Comparison of ENCODE assay signal across 8 cellular contexts in genomic region chr20:62938105-62938888, GRCh38. TPM values are rescaled to one million over a fixed set of nuclear protein-coding genes. Genes with fewer than 3 reads are reported as not detected.
DNase-seq lines count a peak whose midpoint lies in the region; ATAC-seq and TF ChIP-seq lines count a peak whose summit lies in the region.

Gene GID8, plus strand, starts transcription at chr20:62938147. Its CDS starts 3,356 bp downstream, at chr20:62941503.

- peaks cover 8% of the 10 kb centered on the region for H3K4me1 Mint-ChIP-seq in Caco-2 (ENCODE audit: low read depth, unreplicated experiment)
- H3K4me1 Mint-ChIP-seq in stimulated activated effector memory CD8-positive, alpha-beta T cell treated with anti-CD3 and anti-CD28 coated beads, Interleukin-12 subunit alpha, Interleukin-12 subunit beta, amount 100 ng/mL, for 72 hours = peaks cover 27% of the 10 kb centered on the region

- no peaks in the 10 kb centered on the region for H3K9me3 Mint-ChIP-seq in Caco-2 (ENCODE audit: unreplicated experiment)
- no peaks in the 10 kb centered on the region for H3K9me3 Mint-ChIP-seq in stimulated activated effector memory CD8-positive, alpha-beta T cell treated with anti-CD3 and anti-CD28 coated beads, Interleukin-12 subunit alpha, Interleukin-12 subunit beta, amount 100 ng/mL, for 72 hours

- DNase-seq in Caco-2 (peak; percentile 70 to 83), T-helper 9 cell (peak; percentile 44), dedifferentiated amniotic fluid mesenchymal stem cell (ENCODE audit: extremely low spot score) (peak; percentile 26), left lobe of liver (ENCODE audit: low spot score) (no peak), NCI-H774 (lab: John Stamatoyannopoulos, UW) (no peak)
- DNase-seq in stimulated activated effector memory CD8-positive, alpha-beta T cell treated with anti-CD3 and anti-CD28 coated beads, Interleukin-12 subunit alpha, Interleukin-12 subunit beta, amount 100 ng/mL, for 72 hours (ENCODE audit: low spot score in 2 of 2) = peak; percentile 63

- ATAC-seq in GM19463 (IDR thresholded peaks at IDR 0.05; ENCODE audit: unreplicated experiment) = peak; percentile 41
- ATAC-seq in HG03520 (IDR thresholded peaks at IDR 0.05; ENCODE audit: unreplicated experiment) = peak; percentile 34
- ATAC-seq in left lobe of liver = peak; percentile 40
- ATAC-seq in stimulated activated effector memory CD8-positive, alpha-beta T cell treated with anti-CD3 and anti-CD28 coated beads, Interleukin-12 subunit alpha, Interleukin-12 subunit beta, amount 100 ng/mL, for 72 hours = peak; percentile 76

- no peaks in the 10 kb centered on the region for H3K27me3 Mint-ChIP-seq in Caco-2 (ENCODE audit: insufficient read depth, unreplicated experiment)

- TF ChIP-seq CTCF in Caco-2 (IDR thresholded peaks at IDR 0.05; ENCODE audit: insufficient read depth in 1 of 2, low read depth in 1 of 2, low read length in 1 of 2, severe bottlenecking in 1 of 2, unreplicated experiment in 1 of 2) = no peak

- no peak within 1 kb of the TSS for H3K4me3 Mint-ChIP-seq in Caco-2 (ENCODE audit: unreplicated experiment)
- no peak within 1 kb of the TSS for H3K4me3 Mint-ChIP-seq in stimulated activated effector memory CD8-positive, alpha-beta T cell treated with anti-CD3 and anti-CD28 coated beads, Interleukin-12 subunit alpha, Interleukin-12 subunit beta, amount 100 ng/mL, for 72 hours

- peak within 1 kb of the TSS; percentile 95 for H3K27ac Mint-ChIP-seq in Caco-2 (ENCODE audit: unreplicated experiment)
- H3K27ac Mint-ChIP-seq in stimulated activated effector memory CD8-positive, alpha-beta T cell treated with anti-CD3 and anti-CD28 coated beads, Interleukin-12 subunit alpha, Interleukin-12 subunit beta, amount 100 ng/mL, for 72 hours = peak within 1 kb of the TSS; percentile 98

- H3K27me3 ChIP-seq in Caco-2 (replicated peaks; ENCODE audit: control insufficient read depth, insufficient read depth, low read length) = no peaks in the 10 kb centered on the region

- POLR2A ChIA-PET in Caco-2 (lab: Charles Lee) = interaction anchor here (0.6 to 3.7 kb wide), 15 partner anchors 10 to 714 kb away, joined by 3 to 26 read pairs (median 5); partner anchors contain the start of genes DIDO1, SLC17A9, STMN3 and TCFL5

- BruUV-seq in Caco-2 (replicated peaks; lab: Mats Ljungman, UMichigan) = no TSS peak

- H3K36me3 Mint-ChIP-seq in Caco-2 (ENCODE audit: insufficient read depth, unreplicated experiment) = peaks cover 52% of the 10 kb centered on the region
- H3K36me3 Mint-ChIP-seq in stimulated activated effector memory CD8-positive, alpha-beta T cell treated with anti-CD3 and anti-CD28 coated beads, Interleukin-12 subunit alpha, Interleukin-12 subunit beta, amount 100 ng/mL, for 72 hours = peaks cover 50% of the 10 kb centered on the region

- peak within 1 kb of the TSS; percentile 81 for H3K4me3 ChIP-seq in Caco-2 (ENCODE audit: low read depth, low read length)

- H3K36me3 ChIP-seq in Caco-2 (ENCODE audit: control insufficient read depth, insufficient read depth, low read length) = peaks cover 18% of the 10 kb centered on the region

- intact Hi-C loops in Caco-2 (cut with micrococcal nuclease; ENCODE audit: unreplicated experiment) = loop anchor here (1.0 to 5.0 kb wide), 2 partner anchors 14 to 1054 kb away; partner anchors contain the start of gene SLC17A9

- CTCF ChIA-PET in Caco-2 (lab: Charles Lee) = interaction anchor here (0.7 to 1.0 kb wide), 2 partner anchors 33 to 34 kb away, joined by 3 read pairs; no protein-coding TSS in a partner anchor

- H3K9me3 ChIP-seq in Caco-2 = no peaks in the 10 kb centered on the region

- peaks cover 26% of the 10 kb centered on the region for H3K4me1 ChIP-seq in Caco-2

RNA-seq across cellular contexts. Expression of gene GID8, which starts in this region (rescaled TPM):
- total RNA-seq in Caco-2 (2022) (129 and 133 TPM in 2 replicates), left lobe of liver (19.3 TPM)

Comparison
In these comparisons a context has a peak if more than half of its experiments do, and no peak if none do; other contexts are left out.
1. DNase-seq: peak in Caco-2 (2 of 2), T-helper 9 cell (single experiment), dedifferentiated amniotic fluid mesenchymal stem cell (single experiment) and stimulated activated effector memory CD8-positive, alpha-beta T cell treated with anti-CD3 and anti-CD28 coated beads, Interleukin-12 subunit alpha, Interleukin-12 subunit beta, amount 100 ng/mL, for 72 hours (2 of 2); none in left lobe of liver (single experiment) and NCI-H774 (single experiment).
2. Peak in every context shown above with its lines, with median percentiles within 50 percentile points of each other: ATAC-seq.